8 cellular contexts compared by ENCODE assay signal in the genomic region with DNA sequence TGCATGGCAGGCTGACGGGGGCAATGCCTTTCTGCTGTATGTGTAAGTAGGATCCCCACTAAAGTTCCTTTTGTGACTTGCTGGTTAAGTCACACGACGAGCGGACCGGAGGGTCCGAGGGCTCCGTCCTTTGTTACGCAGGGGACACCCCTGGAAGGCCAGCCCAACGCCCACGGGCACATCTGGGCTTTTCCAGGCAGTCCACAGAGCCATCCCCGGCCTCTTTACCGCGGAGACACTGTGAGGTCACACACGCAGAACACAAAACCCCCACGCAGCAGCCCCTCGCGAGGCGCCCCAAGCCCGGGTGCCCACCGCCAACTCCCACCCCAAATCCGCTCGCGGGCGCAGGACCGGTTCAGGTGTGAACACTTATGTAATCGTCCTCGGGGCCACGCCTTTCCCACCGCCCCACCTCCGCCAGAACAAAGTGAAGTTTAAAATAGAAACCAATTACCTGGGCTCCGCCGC. TPM values are rescaled to one million over a fixed set of nuclear protein-coding genes. Genes with fewer than 3 reads are reported as not detected.
DNase-seq lines count a peak whose midpoint lies in the region; ATAC-seq and TF ChIP-seq lines count a peak whose summit lies in the region.

No MANE protein-coding gene starts in this region.

- H3K9me3 ChIP-seq in AG04450 (ENCODE audit: control insufficient read depth, insufficient read depth, low read length) (no peaks in the 10 kb centered on the region; the same call in 1 of the 2 replicates), colonic mucosa (no peaks in the 10 kb centered on the region), lower lobe of right lung (no peaks in the 10 kb centered on the region), suprapubic skin (no peaks in the 10 kb centered on the region)

- H3K4me1 ChIP-seq in colonic mucosa (no peaks in the 10 kb centered on the region), lower lobe of right lung (peaks cover 40% of the 10 kb centered on the region), suprapubic skin (peaks cover 52% of the 10 kb centered on the region)

- H3K4me3 Mint-ChIP-seq in T-cell = peak overlapping the region; percentile 88 to 94 (median 88)

- no peaks in the 10 kb centered on the region for H3K36me3 ChIP-seq in H7 (replicated peaks; ENCODE audit: control insufficient read depth, insufficient read depth, low read length)
- no peaks in the 10 kb centered on the region for H3K36me3 ChIP-seq in colonic mucosa
- no peaks in the 10 kb centered on the region for H3K36me3 ChIP-seq in lower lobe of right lung
- no peaks in the 10 kb centered on the region for H3K36me3 ChIP-seq in suprapubic skin

- CTCF ChIA-PET in AG04450 (lab: Charles Lee) = interaction anchor here (0.8 to 1.1 kb wide), 4 partner anchors 92 to 313 kb away, joined by 3 to 5 read pairs (median 4); no protein-coding TSS in a partner anchor
- CTCF ChIA-PET in T-cell (lab: Charles Lee) = interaction anchor here (0.6 to 1.1 kb wide), 3 partner anchors 9 to 312 kb away, joined by 3 to 8 read pairs (median 3); no protein-coding TSS in a partner anchor

- peak overlapping the region; percentile 85 to 86 for H3K27ac Mint-ChIP-seq in T-cell

- intact Hi-C loops in colonic mucosa (cut with DNase I) (no loop called here), lower lobe of right lung (cut with DNase I) (no loop called here)

- in situ Hi-C loops in G401 (cut with HindIII; ENCODE audit: low sequenced_read_pairs) = no loop called here

- peak overlapping the region; percentile 57 to 78 for H3K9ac ChIP-seq in colonic mucosa (ENCODE audit: low read depth in 2 of 2, low read length in 2 of 2)

- H3K4me3 ChIP-seq in AG04450 (ENCODE audit: low read depth, low read length) (peak overlapping the region; percentile 79), H7 (ENCODE audit: insufficient read depth, low read depth, low read length) (peak overlapping the region; percentile 74), colonic mucosa (peak overlapping the region; percentile 51), lower lobe of right lung (peak overlapping the region; percentile 85), suprapubic skin (peak overlapping the region; percentile 84)

- POLR2A ChIA-PET in AG04450 (lab: Yijun Ruan, JAX) = interaction anchor here (0.6 to 0.8 kb wide), 2 partner anchors 10 to 61 kb away, joined by 3 read pairs; no protein-coding TSS in a partner anchor
- POLR2A ChIA-PET in T-cell (lab: Charles Lee) = interaction anchor here (0.8 kb wide), 2 partner anchors 9 to 77 kb away, joined by 3 to 5 read pairs; no protein-coding TSS in a partner anchor

- DNase-seq in AG04450 (ENCODE audit: low read depth, low spot score) (no peak), H7 (peak; percentile 48), T-cell (peak in 33 of 34 experiments; percentile 30 to 73 (median 61)), colonic mucosa (peak; percentile 79), lower lobe of right lung (peak; percentile 81), suprapubic skin (ENCODE audit: low spot score in 2 of 2) (peak in 1 of 2 donors; percentile 81), middle frontal gyrus (ENCODE audit: extremely low spot score, low spot score) (no peak), G401 (ENCODE audit: low spot score) (no peak)

- peak overlapping the region; percentile 68 for H3K27ac ChIP-seq in AG04450 (ENCODE audit: low read depth, low read length)
- H3K27ac ChIP-seq in colonic mucosa = peak overlapping the region; percentile 12
- H3K27ac ChIP-seq in lower lobe of right lung = peak overlapping the region; percentile 79
- peak overlapping the region; percentile 90 for H3K27ac ChIP-seq in suprapubic skin

- no peak for TF ChIP-seq POLR2A in suprapubic skin (IDR thresholded peaks at IDR 0.05)

- no peaks in the 10 kb centered on the region for H3K9me3 Mint-ChIP-seq in T-cell

- TF ChIP-seq EP300 in suprapubic skin (IDR thresholded peaks at IDR 0.05) = no peak

- WGBS in suprapubic skin = 1% methylated on average over 18 of the region's 32 CpGs

- TF ChIP-seq CTCF in AG04450 (IDR thresholded peaks at IDR 0.05; ENCODE audit: low read depth, low read length) = no peak
- TF ChIP-seq CTCF in colonic mucosa (IDR thresholded peaks at IDR 0.05) = no peak
- no peak for TF ChIP-seq CTCF in lower lobe of right lung (IDR thresholded peaks at IDR 0.05)
- TF ChIP-seq CTCF in suprapubic skin (IDR thresholded peaks at IDR 0.05) = no peak

- H3K27me3 Mint-ChIP-seq in T-cell = peaks cover 0 to 40% of the 10 kb centered on the region in 2 donors

- H3K27me3 ChIP-seq in AG04450 (ENCODE audit: control insufficient read depth, insufficient read depth, low read length) (no peaks in the 10 kb centered on the region), H7 (ENCODE audit: control insufficient read depth, insufficient read depth, low read length) (peaks cover 31% of the 10 kb centered on the region; the same call in 1 of the 2 replicates), colonic mucosa (no peaks in the 10 kb centered on the region), lower lobe of right lung (ENCODE audit: low read depth) (no peaks in the 10 kb centered on the region), suprapubic skin (no peaks in the 10 kb centered on the region)

- ATAC-seq in T-cell (replicated peaks in 1 of 4) (peak; percentile 30 to 57 (median 41)), lower lobe of right lung (peak; percentile 33 to 48)

- H3K4me1 Mint-ChIP-seq in T-cell = peaks cover 53 to 61% (median 58%) of the 10 kb centered on the region in 3 donors

- no peaks in the 10 kb centered on the region for H3K36me3 Mint-ChIP-seq in T-cell

RNA-seq across cellular contexts. Expression of a gene that starts 4.3 kb away (rescaled TPM):
- 15.0 and 15.5 TPM in 2 replicates for polyA plus RNA-seq in AG04450 (2011; rRNA removed)
- polyA minus RNA-seq in AG04450 (2011; rRNA and poly(A)+ RNA removed) = 46.5 and 50.4 TPM in 2 replicates
- 41.8 and 53.9 TPM in 2 replicates for total RNA-seq in H7 (2014; rRNA removed; shearing (Covaris generic))
- total RNA-seq in T-cell (10 to 100 TPM; 22.0 to 31.8 (median 25.7) TPM), colonic mucosa (10 to 100 TPM; 15.2 to 21.3 TPM), lower lobe of right lung (28.8 TPM), suprapubic skin (10 to 100 TPM; 20.5 to 55.4 (median 22.4) TPM)
- 8.4 and 9.6 TPM in 2 replicates for total RNA-seq in G401 (2014; rRNA removed; shearing (Covaris generic))

Comparison
In these comparisons a context has a peak if more than half of its experiments do, and no peak if none do; other contexts are left out.
1. DNase-seq: peak in H7 (single experiment), T-cell (33 of 34), colonic mucosa (single experiment) and lower lobe of right lung (single experiment); none in AG04450 (single experiment), middle frontal gyrus (single experiment) and G401 (single experiment).
2. H3K27ac ChIP-seq: peak in every context shown above with its lines; median percentile 90 in suprapubic skin; 79 in lower lobe of right lung; 68 in AG04450; 12 in colonic mucosa.
3. Peak in every context shown above with its lines, with median percentiles within 50 percentile points of each other: H3K4me3 ChIP-seq.